ENCODE assay signal across 1 cellular context in genomic region chr22:37141971-37142647, GRCh38.
A peak's percentile ranks its signal among the peaks of the same experiment; 100 is the strongest.
TF ChIP-seq lines count a peak whose summit lies in the region.

No MANE protein-coding gene starts in this region.

TF ChIP-seq in K562, 482 proteins besides CTCF, POLR2A, EP300 and RAD21:
- no peak for TF ChIP-seq ZBTB33 (CRISPR knock-in tag; IDR thresholded peaks at IDR 0.05)
- no peak for TF ChIP-seq TARDBP (IDR thresholded peaks at IDR 0.05)
- no peak for TF ChIP-seq PHTF2 (CRISPR knock-in tag; IDR thresholded peaks at IDR 0.05)
- no peak for TF ChIP-seq PHF21A (IDR thresholded peaks at IDR 0.05; ENCODE audit: borderline replicate concordance, low read depth)
- no peak for TF ChIP-seq ELF2 (CRISPR knock-in tag; IDR thresholded peaks at IDR 0.05)
- TF ChIP-seq RBBP5 (IDR thresholded peaks at IDR 0.05; ENCODE audit: borderline replicate concordance, insufficient read depth, low read length, poor library complexity, severe bottlenecking), result no peak
- TF ChIP-seq CREM (IDR thresholded peaks at IDR 0.05; ENCODE audit: low read depth), result 0 out of 2 replicates have a peak, but pooled peaks have one; percentile 24
- no peak for TF ChIP-seq ZFPM2 (CRISPR knock-in tag; IDR thresholded peaks at IDR 0.05)
- TF ChIP-seq COPS2 (conservative IDR thresholded peaks at IDR 0.05), result no peak
- peak; percentile 50; the same call in 1 of the 2 replicates for TF ChIP-seq TCF3 (CRISPR knock-in tag; IDR thresholded peaks at IDR 0.05)
- TF ChIP-seq ZBTB11 (CRISPR knock-in tag; IDR thresholded peaks at IDR 0.05), result peak in 1 of 3 experiments; percentile 25; a peak in 1 of 6 replicates
- TF ChIP-seq NRF1 (conservative IDR thresholded peaks at IDR 0.05 in 1 of 2, IDR thresholded peaks at IDR 0.05 in 1 of 2), result no peak
- peak; percentile 52; the same call in 1 of the 2 replicates for TF ChIP-seq CBFA2T3 (IDR thresholded peaks at IDR 0.05)
- TF ChIP-seq ARID1B (IDR thresholded peaks at IDR 0.05), result peak; percentile 48
- TF ChIP-seq ZNF282 (CRISPR knock-in tag; IDR thresholded peaks at IDR 0.05), result no peak
- TF ChIP-seq JUNB (CRISPR knock-in tag; conservative IDR thresholded peaks at IDR 0.05), result no peak
- TF ChIP-seq, protein P1, sequence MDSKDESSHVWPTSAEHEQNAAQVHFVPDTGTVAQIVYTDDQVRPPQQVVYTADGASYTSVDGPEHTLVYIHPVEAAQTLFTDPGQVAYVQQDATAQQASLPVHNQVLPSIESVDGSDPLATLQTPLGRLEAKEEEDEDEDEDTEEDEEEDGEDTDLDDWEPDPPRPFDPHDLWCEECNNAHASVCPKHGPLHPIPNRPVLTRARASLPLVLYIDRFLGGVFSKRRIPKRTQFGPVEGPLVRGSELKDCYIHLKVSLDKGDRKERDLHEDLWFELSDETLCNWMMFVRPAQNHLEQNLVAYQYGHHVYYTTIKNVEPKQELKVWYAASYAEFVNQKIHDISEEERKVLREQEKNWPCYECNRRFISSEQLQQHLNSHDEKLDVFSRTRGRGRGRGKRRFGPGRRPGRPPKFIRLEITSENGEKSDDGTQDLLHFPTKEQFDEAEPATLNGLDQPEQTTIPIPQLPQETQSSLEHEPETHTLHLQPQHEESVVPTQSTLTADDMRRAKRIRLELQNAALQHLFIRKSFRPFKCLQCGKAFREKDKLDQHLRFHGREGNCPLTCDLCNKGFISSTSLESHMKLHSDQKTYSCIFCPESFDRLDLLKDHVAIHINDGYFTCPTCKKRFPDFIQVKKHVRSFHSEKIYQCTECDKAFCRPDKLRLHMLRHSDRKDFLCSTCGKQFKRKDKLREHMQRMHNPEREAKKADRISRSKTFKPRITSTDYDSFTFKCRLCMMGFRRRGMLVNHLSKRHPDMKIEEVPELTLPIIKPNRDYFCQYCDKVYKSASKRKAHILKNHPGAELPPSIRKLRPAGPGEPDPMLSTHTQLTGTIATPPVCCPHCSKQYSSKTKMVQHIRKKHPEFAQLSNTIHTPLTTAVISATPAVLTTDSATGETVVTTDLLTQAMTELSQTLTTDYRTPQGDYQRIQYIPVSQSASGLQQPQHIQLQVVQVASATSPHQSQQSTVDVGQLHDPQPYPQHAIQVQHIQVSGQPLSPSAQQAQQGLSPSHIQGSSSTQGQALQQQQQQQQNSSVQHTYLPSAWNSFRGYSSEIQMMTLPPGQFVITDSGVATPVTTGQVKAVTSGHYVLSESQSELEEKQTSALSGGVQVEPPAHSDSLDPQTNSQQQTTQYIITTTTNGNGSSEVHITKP (IDR thresholded peaks at IDR 0.05; ENCODE audit: partially characterized antibody), result peak; percentile 86
- TF ChIP-seq ESRRA (IDR thresholded peaks at IDR 0.05; ENCODE audit: borderline replicate concordance, low read depth), result peak; percentile 40; the same call in 1 of the 2 replicates
